14 cellular contexts compared by ENCODE assay signal in genomic region chr5:141522301-141522700, GRCh38. TPM values are rescaled to one million over a fixed set of nuclear protein-coding genes. Genes with fewer than 3 reads are reported as not detected.
A peak's percentile ranks its signal among the peaks of the same experiment; 100 is the strongest.
DNase-seq lines count a peak whose midpoint lies in the region; ATAC-seq and TF ChIP-seq lines count a peak whose summit lies in the region.
"Had no signal": no experiment of that assay in that cellular context is flagged by ENCODE, and none has a peak within 500 bp of the region (broad histone marks: within the 10 kb centered on the region; RNA-seq: fewer than 3 reads in every experiment).

No MANE protein-coding gene starts in this region.

- peaks cover 89% of the 10 kb centered on the region for H3K36me3 Mint-ChIP-seq in nephron progenitor cell (ENCODE audit: low read depth)

- no peaks in the 10 kb centered on the region for H3K9me3 Mint-ChIP-seq in nephron progenitor cell

- no peaks in the 10 kb centered on the region for H4K20me1 ChIP-seq in Karpas-422 (ENCODE audit: insufficient read depth, low read depth, low read length)

- H3K27me3 ChIP-seq in Karpas-422 (ENCODE audit: low read length): no peaks in the 10 kb centered on the region

- H3K4me2 ChIP-seq in Karpas-422 (ENCODE audit: low read depth, low read length, poor library complexity, severe bottlenecking): peak overlapping the region; percentile 1

- no peak overlapping the region for H3K9ac ChIP-seq in Karpas-422 (ENCODE audit: low read length)

- H3K27ac ChIP-seq in Karpas-422 (ENCODE audit: low read length): peak overlapping the region; percentile 100
- H3K27ac ChIP-seq: C4-2B, HL-60 had no signal

- peaks cover 6% of the 10 kb centered on the region for H3K27me3 Mint-ChIP-seq in nephron progenitor cell (ENCODE audit: low read depth, poor library complexity)

- peaks cover 59% of the 10 kb centered on the region for H3K36me3 ChIP-seq in Karpas-422 (ENCODE audit: insufficient read depth, low read length)

- H3K4me1 ChIP-seq in Karpas-422 (ENCODE audit: low read length): peaks cover 99% of the 10 kb centered on the region

- H3K4me3 ChIP-seq in Karpas-422 (ENCODE audit: low read length): no peak overlapping the region

- no peaks in the 10 kb centered on the region for H3K9me2 ChIP-seq in Karpas-422 (replicated peaks; ENCODE audit: insufficient read depth, low read length)

- no peak for ATAC-seq in HG03025 (IDR thresholded peaks at IDR 0.05; ENCODE audit: low FRiP score, unreplicated experiment)
- no peak for ATAC-seq in GM19351 (IDR thresholded peaks at IDR 0.05; ENCODE audit: unreplicated experiment)

- H3K27ac Mint-ChIP-seq in nephron progenitor cell: peak overlapping the region; percentile 96

- no peak overlapping the region for H2AFZ ChIP-seq in Karpas-422 (ENCODE audit: low read length)

- no peak for TF ChIP-seq CTCF in nephron progenitor cell (IDR thresholded peaks at IDR 0.05)

- H3K9me3 ChIP-seq in Karpas-422 (ENCODE audit: low read length): no peaks in the 10 kb centered on the region

- peaks cover 87% of the 10 kb centered on the region for H3K4me1 Mint-ChIP-seq in nephron progenitor cell

- H3K79me2 ChIP-seq in Karpas-422 (ENCODE audit: low read length): peaks cover 17% of the 10 kb centered on the region

- peak; percentile 53 for DNase-seq in A172 (ENCODE audit: low spot score)
- no peak for DNase-seq in Karpas-422
- peak; percentile 78 for DNase-seq in dermis blood vessel endothelial cell
- DNase-seq in nephron progenitor cell: no peak
- no peak for DNase-seq in NCI-H526 (lab: John Stamatoyannopoulos, UW)
- no peak for DNase-seq in NCI-H524 (lab: John Stamatoyannopoulos, UW)
- DNase-seq: NCI-H1105; NCI-H82; stimulated activated CD4-positive, alpha-beta T cell treated with anti-CD3 and anti-CD28 coated beads, Interleukin-4, amount 100 ng/mL, for 1 hour had no signal

- H3K4me3 Mint-ChIP-seq in nephron progenitor cell: no peak overlapping the region

RNA-seq across cellular contexts. Expression of gene PCDHGC5, which starts 33.4 kb away (rescaled TPM):
- 1.1 and 3.7 TPM in 2 replicates for total RNA-seq in A172 (2014; rRNA removed; shearing (Covaris generic))
- total RNA-seq in Karpas-422 (2014; rRNA removed; shearing (Covaris generic); ENCODE audit: low replicate concordance): 5.1 and 5.8 TPM in 2 replicates
- total RNA-seq in dermis blood vessel endothelial cell: 0.56 and 1.5 TPM in 2 replicates
- total RNA-seq: mononuclear cell had no signal

RNA-seq across cellular contexts. Expression of gene PCDHGC4, which starts 37.5 kb away (rescaled TPM):
- total RNA-seq in A172 (2014; rRNA removed; shearing (Covaris generic)): 0.22 TPM in 1 of 2 replicates, not detected in the other
- total RNA-seq in Karpas-422 (2014; rRNA removed; shearing (Covaris generic); ENCODE audit: low replicate concordance): 7.0 and 11.8 TPM in 2 replicates
- 1.2 and 1.5 TPM in 2 replicates for total RNA-seq in dermis blood vessel endothelial cell

RNA-seq across cellular contexts. Expression of gene PCDHGC3, which starts 46.5 kb away (rescaled TPM):
- total RNA-seq in A172 (2014; rRNA removed; shearing (Covaris generic)): 46.6 and 51.7 TPM in 2 replicates
- 61.3 and 75.2 TPM in 2 replicates for total RNA-seq in Karpas-422 (2014; rRNA removed; shearing (Covaris generic); ENCODE audit: low replicate concordance)
- 19.4 and 25.1 TPM in 2 replicates for total RNA-seq in dermis blood vessel endothelial cell

Comparison
In these comparisons a context has a peak if more than half of its experiments do, and no peak if none do; other contexts are left out.
1. DNase-seq: peak in A172 (single experiment) and dermis blood vessel endothelial cell (single experiment); none in Karpas-422 (single experiment), nephron progenitor cell (single experiment), NCI-H526 (0 of 2) and NCI-H524 (0 of 2).